In the genomic region with DNA sequence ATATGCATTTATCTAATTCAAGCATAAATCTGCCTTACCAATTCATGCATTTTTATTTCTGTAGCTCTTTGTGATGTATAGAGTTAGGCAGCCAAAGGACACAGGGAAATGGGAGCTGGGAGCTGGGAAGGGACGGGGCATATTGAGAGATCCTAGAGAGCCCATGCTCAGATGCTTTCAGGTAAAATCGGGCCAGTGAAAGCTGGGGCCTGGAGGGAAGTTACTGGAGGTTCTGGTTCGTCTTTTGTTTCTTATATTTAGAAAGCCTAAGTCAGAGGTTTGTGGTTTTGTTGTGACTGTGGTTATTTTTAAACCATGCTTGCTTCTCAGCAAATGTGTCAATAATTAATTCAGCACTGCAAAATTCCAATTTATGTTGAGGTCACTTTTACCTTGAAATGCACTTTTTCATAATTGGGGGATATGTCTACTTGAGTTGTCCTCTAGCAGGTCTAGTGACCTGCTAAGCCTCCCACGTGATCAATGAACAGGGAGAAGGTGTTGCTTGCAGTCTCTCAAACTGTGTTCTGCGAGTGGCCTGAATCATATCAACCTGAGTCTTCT, we compare ENCODE assay signal across 8 cellular contexts. TPM values are rescaled to one million over a fixed set of nuclear protein-coding genes. Genes with fewer than 3 reads are reported as not detected.
DNase-seq lines count a peak whose midpoint lies in the region; ATAC-seq and TF ChIP-seq lines count a peak whose summit lies in the region.

No MANE protein-coding gene starts in this region.

- no peaks in the 10 kb centered on the region for H3K9me3 ChIP-seq in A673 (ENCODE audit: low read depth, low read length, poor library complexity, severe bottlenecking)
- no peaks in the 10 kb centered on the region for H3K9me3 ChIP-seq in SJSA1 (replicated peaks)
- no peaks in the 10 kb centered on the region for H3K9me3 ChIP-seq in skeletal muscle satellite cell (replicated peaks; ENCODE audit: low read length)

- no peak for TF ChIP-seq CTCF in A673 (conservative IDR thresholded peaks at IDR 0.05; ENCODE audit: low read depth, low read length)
- no peak for TF ChIP-seq CTCF in fibroblast of mammary gland (conservative IDR thresholded peaks at IDR 0.05; ENCODE audit: control insufficient read depth, insufficient read depth, low read depth, low read length)

- no peaks in the 10 kb centered on the region for H3K27me3 ChIP-seq in A673 (replicated peaks; ENCODE audit: insufficient read depth, low read depth, low read length, poor library complexity)
- H3K27me3 ChIP-seq in SJSA1 (replicated peaks): no peaks in the 10 kb centered on the region
- no peaks in the 10 kb centered on the region for H3K27me3 ChIP-seq in skeletal muscle satellite cell (ENCODE audit: control insufficient read depth, insufficient read depth, low read length)

- no TSS peak for BruUV-seq in A673 (replicated peaks; lab: Mats Ljungman, UMichigan)

- H3K4me1 ChIP-seq in A673 (ENCODE audit: insufficient read depth, low read length, poor library complexity, severe bottlenecking): peaks cover 29% of the 10 kb centered on the region
- peaks cover 37% of the 10 kb centered on the region for H3K4me1 ChIP-seq in SJSA1 (replicated peaks)
- H3K4me1 ChIP-seq in skeletal muscle satellite cell (ENCODE audit: control insufficient read depth, insufficient read depth, low read length): peaks cover 40% of the 10 kb centered on the region

- H3K27ac ChIP-seq in A673 (ENCODE audit: low read depth, low read length, poor library complexity, severe bottlenecking): peak overlapping the region; percentile 71
- peak overlapping the region; percentile 62 for H3K27ac ChIP-seq in SJSA1

- intact Hi-C loops in A673 (cut with micrococcal nuclease; ENCODE audit: unreplicated experiment): no loop called here

- peak overlapping the region; percentile 23 for H3K4me3 ChIP-seq in A673 (ENCODE audit: low read depth, low read length, poor library complexity, severe bottlenecking)
- peak overlapping the region; percentile 24 for H3K4me3 ChIP-seq in SJSA1
- peak overlapping the region; percentile 36 for H3K4me3 ChIP-seq in fibroblast of mammary gland (ENCODE audit: control insufficient read depth, low read depth, low read length)
- H3K4me3 ChIP-seq in skeletal muscle satellite cell (ENCODE audit: low read length): peak overlapping the region; percentile 61

- CTCF ChIA-PET in A673 (lab: Charles Lee): no interaction called here

- ATAC-seq in GM19452 (IDR thresholded peaks at IDR 0.05; ENCODE audit: unreplicated experiment) (peak; percentile 22), HG03095 (IDR thresholded peaks at IDR 0.05; ENCODE audit: unreplicated experiment) (no peak), GM21528 (IDR thresholded peaks at IDR 0.05; ENCODE audit: low FRiP score, unreplicated experiment) (no peak)

- H3K9ac ChIP-seq in skeletal muscle satellite cell (ENCODE audit: low read depth, low read length): peak overlapping the region; percentile 76

- DNase-seq in A673 (ENCODE audit: low spot score) (no peak), SJSA1 (ENCODE audit: low read depth in 1 of 2, low spot score in 2 of 2) (peak in 1 of 2 experiments; percentile 29), fibroblast of mammary gland (ENCODE audit: low read depth) (no peak)
- no peak for DNase-seq in activated effector memory CD4-positive, alpha-beta T cell treated with anti-CD3 and anti-CD28 coated beads, Interleukin-2, amount 50 U/mL, for 16 hours

- POLR2A ChIA-PET in A673 (lab: Charles Lee; ENCODE audit: low non-redundant PET): no interaction called here

- no peaks in the 10 kb centered on the region for H3K36me3 ChIP-seq in A673 (ENCODE audit: insufficient read depth, low read length, poor library complexity, severe bottlenecking)
- H3K36me3 ChIP-seq in SJSA1: no peaks in the 10 kb centered on the region
- no peaks in the 10 kb centered on the region for H3K36me3 ChIP-seq in skeletal muscle satellite cell (ENCODE audit: insufficient read depth, low read length)

- peak overlapping the region; percentile 84 for H3K4me2 ChIP-seq in skeletal muscle satellite cell (ENCODE audit: low read length)

RNA-seq across cellular contexts. Expression of a gene that starts 5.0 kb away (rescaled TPM):
- 5.6 and 6.7 TPM in 2 replicates for total RNA-seq in A673 (2021)
- 9.0 and 12.9 TPM in 2 replicates for total RNA-seq in SJSA1 (2014; rRNA removed; shearing (Covaris generic))
- total RNA-seq in skeletal muscle satellite cell (2012; rRNA removed): 8.7 and 13.7 TPM in 2 replicates

RNA-seq across cellular contexts. Expression of a gene that starts 31.0 kb away (rescaled TPM):
- total RNA-seq in A673 (2021): 1.7 and 1.9 TPM in 2 replicates
- 0.44 and 2.2 TPM in 2 replicates for total RNA-seq in SJSA1 (2014; rRNA removed; shearing (Covaris generic))
- 2.0 and 3.0 TPM in 2 replicates for total RNA-seq in skeletal muscle satellite cell (2012; rRNA removed)

RNA-seq across cellular contexts. Expression of a gene that starts 45.1 kb away (rescaled TPM):
- total RNA-seq in A673 (2021): not detected in 2 replicates
- not detected in 2 replicates for total RNA-seq in SJSA1 (2014; rRNA removed; shearing (Covaris generic))
- total RNA-seq in skeletal muscle satellite cell (2012; rRNA removed): under 0.01 TPM in 1 of 2 replicates, not detected in the other

RNA-seq across cellular contexts. Expression of a gene that starts 59.6 kb away (rescaled TPM):
- total RNA-seq in A673 (2021): 2.4 and 3.2 TPM in 2 replicates
- 1.8 and 5.2 TPM in 2 replicates for total RNA-seq in SJSA1 (2014; rRNA removed; shearing (Covaris generic))
- 3.9 and 4.6 TPM in 2 replicates for total RNA-seq in skeletal muscle satellite cell (2012; rRNA removed)
